8 cellular contexts compared by ENCODE assay signal in genomic region chr1:148334339-148335130, GRCh38.
A peak's percentile ranks its signal among the peaks of the same experiment; 100 is the strongest.
DNase-seq lines count a peak whose midpoint lies in the region; ATAC-seq and TF ChIP-seq lines count a peak whose summit lies in the region.

No MANE protein-coding gene starts in this region.

- H3K9ac ChIP-seq in KMS-11, result peak overlapping the region; percentile 94

- H3K27ac ChIP-seq in KMS-11 (peak overlapping the region; percentile 92), gastroesophageal sphincter (peak overlapping the region in 3 of 4 donors; percentile 71 to 88 (median 86)), substantia nigra (ENCODE audit: low read depth, low read length, poor library complexity, severe bottlenecking) (peak overlapping the region; percentile 32)

- peak; percentile 82 for ATAC-seq in GM21723 (IDR thresholded peaks at IDR 0.05; ENCODE audit: unreplicated experiment)
- peak; percentile 93 for ATAC-seq in gastroesophageal sphincter

- no peaks in the 10 kb centered on the region for H3K79me2 ChIP-seq in KMS-11 (ENCODE audit: insufficient read depth, low read depth)

- H3K4me1 ChIP-seq in KMS-11 (ENCODE audit: low read depth, poor library complexity, severe bottlenecking) (peaks cover 15% of the 10 kb centered on the region), gastroesophageal sphincter (peaks cover 0 to 23% (median 0%) of the 10 kb centered on the region in 3 donors)

- no peak for TF ChIP-seq CTCF in KMS-11 (conservative IDR thresholded peaks at IDR 0.05; ENCODE audit: low read depth, low read length)
- TF ChIP-seq CTCF in gastroesophageal sphincter (IDR thresholded peaks at IDR 0.05), result no peak

- no peaks in the 10 kb centered on the region for H3K36me3 ChIP-seq in KMS-11 (ENCODE audit: insufficient read depth)
- H3K36me3 ChIP-seq in gastroesophageal sphincter, result no peaks in the 10 kb centered on the region

- H3K4me3 ChIP-seq in KMS-11 (IDR thresholded peaks at IDR 0.05; ENCODE audit: insufficient read depth, low read depth, low read length), result peak overlapping the region; percentile 99
- peak overlapping the region; percentile 15 to 58 for H3K4me3 ChIP-seq in gastroesophageal sphincter

- DNase-seq in DMS53 (lab: John Stamatoyannopoulos, UW), result peak; percentile 98
- peak; percentile 96 to 97 for DNase-seq in SHP77 (lab: John Stamatoyannopoulos, UW)
- peak; percentile 64 for DNase-seq in activated gamma-delta T cell treated with Interleukin-2 at 50 U/mL for 16 hours
- DNase-seq in non-pigmented ciliary epithelial cell (ENCODE audit: low read depth), result peak; percentile 92
- peak in 45 of 49 donors; percentile 6 to 87 (median 47) for DNase-seq in substantia nigra (lab: John Stamatoyannopoulos, UW)

- no peaks in the 10 kb centered on the region for H4K20me1 ChIP-seq in KMS-11 (ENCODE audit: insufficient read depth)

- H3K9me3 ChIP-seq in gastroesophageal sphincter, result no peaks in the 10 kb centered on the region

- H2AFZ ChIP-seq in KMS-11 (ENCODE audit: low read depth), result peak overlapping the region; percentile 96

- TF ChIP-seq EP300 in gastroesophageal sphincter (IDR thresholded peaks at IDR 0.05), result no peak

- 0% methylated on average over 13 to 21 of the region's 33 CpGs for WGBS in gastroesophageal sphincter (ENCODE audit: low coverage in 1 of 2), 2 donors

- H3K27me3 ChIP-seq in KMS-11 (ENCODE audit: insufficient read depth, low read depth) (peaks cover 24% of the 10 kb centered on the region; the same call in 1 of the 2 replicates), gastroesophageal sphincter (peaks cover 79% of the 10 kb centered on the region)

- H3K4me2 ChIP-seq in KMS-11, result peak overlapping the region; percentile 95

- peak; percentile 38 to 41 for TF ChIP-seq POLR2A in gastroesophageal sphincter (IDR thresholded peaks at IDR 0.05)

Comparison
In these comparisons a context has a peak if more than half of its experiments do, and no peak if none do; other contexts are left out.
1. Peak in every context shown above with its lines: DNase-seq, ATAC-seq, H3K4me3 ChIP-seq and H3K27ac ChIP-seq.
2. DNase-seq: peak in every context shown above with its lines; median percentile 98 in DMS53; 96 in SHP77; 92 in non-pigmented ciliary epithelial cell; 64 in activated gamma-delta T cell treated with Interleukin-2 at 50 U/mL for 16 hours; 47 in substantia nigra.
3. H3K27ac ChIP-seq: peak in every context shown above with its lines; median percentile 92 in KMS-11; 86 in gastroesophageal sphincter; 32 in substantia nigra.